ENCODE assay signal across 8 cellular contexts in the genomic region with DNA sequence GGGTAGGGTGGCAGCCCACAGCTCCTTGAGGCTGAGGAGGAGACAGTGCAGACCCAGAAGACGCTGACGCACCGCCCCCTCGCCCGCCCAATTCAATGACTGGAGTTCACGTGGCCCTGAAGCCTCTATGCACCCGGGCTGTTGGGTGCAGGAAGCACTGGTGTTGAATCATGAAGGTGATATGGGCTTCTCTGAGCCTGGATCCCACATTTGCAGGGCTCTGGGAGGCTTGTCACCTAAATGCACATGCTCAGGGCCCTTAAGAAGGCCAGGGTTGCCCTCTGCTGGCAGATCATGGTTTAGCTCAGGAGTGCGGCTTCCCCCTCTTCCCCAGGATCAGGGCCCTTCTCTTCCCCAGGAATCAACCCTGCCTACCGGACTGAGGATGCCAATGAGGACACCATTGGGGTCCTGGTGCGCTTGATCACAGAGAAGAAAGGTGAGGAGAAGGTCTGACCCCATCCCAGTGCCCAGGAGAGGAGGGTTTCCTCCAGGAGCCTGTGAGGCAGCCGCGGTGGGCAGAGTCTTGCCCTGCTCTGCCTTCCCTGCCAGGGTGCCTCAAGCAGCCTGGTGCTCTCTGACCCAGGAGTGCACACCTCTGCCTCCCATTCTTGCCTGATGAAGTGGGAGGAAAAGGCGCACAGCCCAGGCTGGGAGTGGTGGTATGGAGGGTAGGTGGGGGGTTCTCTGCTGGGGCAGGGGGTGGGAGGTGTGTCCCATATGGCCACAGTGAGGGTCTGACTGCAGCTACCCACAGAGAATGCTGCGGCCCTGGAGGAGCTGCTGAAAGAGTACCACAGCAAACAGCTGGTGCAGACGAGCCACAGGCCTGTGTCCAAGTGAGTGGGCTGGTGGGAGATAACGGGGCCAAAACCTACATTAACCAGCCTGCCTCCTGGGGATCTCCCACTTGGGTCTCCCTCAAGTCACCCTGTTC. TPM values are rescaled to one million over a fixed set of nuclear protein-coding genes. Genes with fewer than 3 reads are reported as not detected.
DNase-seq lines count a peak whose midpoint lies in the region; ATAC-seq and TF ChIP-seq lines count a peak whose summit lies in the region.

No MANE protein-coding gene starts in this region.

- TF ChIP-seq CTCF in LNCaP clone FGC (IDR thresholded peaks at IDR 0.05; ENCODE audit: control insufficient read depth, extremely low read depth, insufficient read depth) (peak; percentile 82), vagina (IDR thresholded peaks at IDR 0.05) (peak; percentile 69 to 77 (median 70))

- intact Hi-C loops in head of caudate nucleus (cut with DNase I), result loop anchor here (2.0 kb wide), 1 partner anchor 41 kb away; no protein-coding TSS in a partner anchor
- intact Hi-C loops in posterior vena cava (cut with DNase I), result loop anchor here (10.0 kb wide), 1 partner anchor 89 kb away; a partner anchor contains a TSS
- intact Hi-C loops in vagina (cut with DNase I), result no loop called here

- H3K4me3 ChIP-seq in LNCaP clone FGC (ENCODE audit: low read depth, low read length) (no peak overlapping the region), SK-N-MC (no peak overlapping the region), vagina (no peak overlapping the region)

- no peak for ATAC-seq in GM18909 (IDR thresholded peaks at IDR 0.05; ENCODE audit: poor library complexity, unreplicated experiment)

- peaks cover 7% of the 10 kb centered on the region for H3K4me1 ChIP-seq in vagina

- H3K9me3 ChIP-seq in SK-N-MC (ENCODE audit: low read depth, low read length), result no peaks in the 10 kb centered on the region
- no peaks in the 10 kb centered on the region for H3K9me3 ChIP-seq in vagina

- no peaks in the 10 kb centered on the region for H3K27me3 ChIP-seq in vagina

- DNase-seq in ELR (ENCODE audit: low read depth) (peak; percentile 88), LNCaP clone FGC (ENCODE audit: low read depth) (peak; percentile 46), SK-N-MC (ENCODE audit: low read depth, low spot score) (peak; percentile 47), head of caudate nucleus (peak; percentile 62 to 92 (median 82)), posterior vena cava (ENCODE audit: low spot score) (peak; percentile 91), vagina (ENCODE audit: extremely low spot score in 2 of 2) (no peak)
- DNase-seq in activated naive CD4-positive, alpha-beta T cell treated with anti-CD3 and anti-CD28 coated beads, Interleukin-2, amount 50 U/mL, for 16 hours, result peak; percentile 66

- H3K9ac ChIP-seq in SK-N-MC (ENCODE audit: insufficient read length), result no peak overlapping the region

- H3K36me3 ChIP-seq in SK-N-MC (ENCODE audit: insufficient read depth, low read length), result no peaks in the 10 kb centered on the region
- no peaks in the 10 kb centered on the region for H3K36me3 ChIP-seq in vagina

- TF ChIP-seq POLR2A in vagina (IDR thresholded peaks at IDR 0.05), result no peak

- H3K27ac ChIP-seq in SK-N-MC (no peak overlapping the region), vagina (no peak overlapping the region)

RNA-seq across cellular contexts. Expression of a gene that starts 17.5 kb away (rescaled TPM):
- total RNA-seq in posterior vena cava (10 to 100 TPM in 1 of 2 donors, 1 to 10 TPM in 1; 6.3 to 10.8 TPM), vagina (6.1 TPM)

Comparison
In these comparisons a context has a peak if more than half of its experiments do, and no peak if none do; other contexts are left out.
1. DNase-seq: peak in ELR (single experiment), LNCaP clone FGC (single experiment), SK-N-MC (single experiment), activated naive CD4-positive, alpha-beta T cell treated with anti-CD3 and anti-CD28 coated beads, Interleukin-2, amount 50 U/mL, for 16 hours (single experiment), head of caudate nucleus (42 of 42) and posterior vena cava (single experiment); none in vagina (0 of 2).